Comparison of ENCODE assay signal across 12 cellular contexts in genomic region chr22:50656122-50657070, GRCh38. TPM values are rescaled to one million over a fixed set of nuclear protein-coding genes. Genes with fewer than 3 reads are reported as not detected.
DNase-seq lines count a peak whose midpoint lies in the region; ATAC-seq, FAIRE-seq and TF ChIP-seq lines count a peak whose summit lies in the region.
"Had no signal": no experiment of that assay in that cellular context is flagged by ENCODE, and none has a peak within 500 bp of the region (broad histone marks: within the 10 kb centered on the region; RNA-seq: fewer than 3 reads in every experiment).

No MANE protein-coding gene starts in this region.

- ATAC-seq in SK-N-SH treated with all-trans-retinoic acid at 6 μM for 48 hours (peak; percentile 77), pancreas (peak in 3 of 4 donors; percentile 14 to 57 (median 34)), HG03342 (IDR thresholded peaks at IDR 0.05; ENCODE audit: unreplicated experiment) (no peak)
- ATAC-seq: naive thymus-derived CD4-positive, alpha-beta T cell had no signal

- 44 to 56% methylated on average over 23 of the region's 23 CpGs for WGBS in pancreas, 2 donors

- no peaks in the 10 kb centered on the region for H3K9me3 ChIP-seq in pancreas

- H3K4me1 ChIP-seq in pancreas, result no peaks in the 10 kb centered on the region

- DNase-seq in Daoy (ENCODE audit: low read depth) (peak; percentile 81), glomerular visceral epithelial cell (ENCODE audit: extremely low spot score) (peak; percentile 47), pancreas (no peak), T1000 (lab: John Stamatoyannopoulos, UW) (no peak), ecto neural progenitor cell (ENCODE audit: low spot score) (no peak), OCI-M1 (lab: John Stamatoyannopoulos, UW) (no peak)
- DNase-seq: activated CD8-positive, alpha-beta memory T cell treated with anti-CD3 and anti-CD28 coated beads, Interleukin-2, amount 50 U/mL, for 4 hours; dorsolateral prefrontal cortex; naive thymus-derived CD4-positive, alpha-beta T cell had no signal

- no peak overlapping the region for H3K4me3 ChIP-seq in pancreas
- H3K4me3 ChIP-seq: dorsolateral prefrontal cortex had no signal

- FAIRE-seq in pancreas (lab: Jason Lieb, UNC), result no peak

- no peaks in the 10 kb centered on the region for H3K36me3 ChIP-seq in pancreas

- intact Hi-C loops in pancreas (cut with DNase I), result no loop called here

- H3K27ac ChIP-seq in pancreas, result no peak overlapping the region
- H3K27ac ChIP-seq: dorsolateral prefrontal cortex had no signal

- no peak for TF ChIP-seq CTCF in pancreas (IDR thresholded peaks at IDR 0.05)

- peaks cover 0 to 5% (median 2%) of the 10 kb centered on the region in 4 donors for H3K27me3 ChIP-seq in pancreas

TF ChIP-seq in SK-N-SH treated with all-trans-retinoic acid at 6 μM for 48 hours, 23 proteins besides CTCF, POLR2A, EP300 and RAD21:
- TF ChIP-seq CSRNP3 (CRISPR knock-in tag; IDR thresholded peaks at IDR 0.05) (no peak), CSDC2 (CRISPR knock-in tag; IDR thresholded peaks at IDR 0.05) (no peak), ISL1 (CRISPR knock-in tag; IDR thresholded peaks at IDR 0.05) (no peak), ZNF565 (CRISPR knock-in tag; conservative IDR thresholded peaks at IDR 0.05; ENCODE audit: low read depth) (no peak), ZFP30 (CRISPR knock-in tag; IDR thresholded peaks at IDR 0.05) (no peak), RARB (CRISPR knock-in tag; IDR thresholded peaks at IDR 0.05) (no peak), OSR1 (CRISPR knock-in tag; IDR thresholded peaks at IDR 0.05) (no peak), ZNF8 (CRISPR knock-in tag; IDR thresholded peaks at IDR 0.05) (no peak), PPARA (CRISPR knock-in tag; IDR thresholded peaks at IDR 0.05; ENCODE audit: borderline replicate concordance) (no peak), TOX (CRISPR knock-in tag; IDR thresholded peaks at IDR 0.05; ENCODE audit: borderline replicate concordance) (no peak), ZNF70 (CRISPR knock-in tag; IDR thresholded peaks at IDR 0.05) (no peak), TSHZ2 (CRISPR knock-in tag; IDR thresholded peaks at IDR 0.05) (no peak), PATZ1 (CRISPR knock-in tag; IDR thresholded peaks at IDR 0.05; ENCODE audit: borderline replicate concordance) (no peak), ESRRG (CRISPR knock-in tag; IDR thresholded peaks at IDR 0.05) (no peak), ZFP3 (CRISPR knock-in tag; IDR thresholded peaks at IDR 0.05) (no peak)

RNA-seq across cellular contexts. Expression of gene SHANK3, which starts 16.2 kb away (rescaled TPM):
- total RNA-seq in Daoy (2014; rRNA removed; shearing (Covaris generic)), result 0.33 and 0.46 TPM in 2 replicates
- 1 to 10 TPM; 2.7 to 6.1 (median 3.7) TPM for total RNA-seq in pancreas
- 10 to 100 TPM; 18.7 to 18.9 TPM for polyA plus RNA-seq in pancreas
- polyA plus RNA-seq: CD14-positive monocyte; naive thymus-derived CD4-positive, alpha-beta T cell had no signal

RNA-seq across cellular contexts. Expression of gene ARSA, which starts 28.4 kb away (rescaled TPM):
- total RNA-seq in Daoy (2014; rRNA removed; shearing (Covaris generic)), result 12.5 and 16.0 TPM in 2 replicates
- total RNA-seq in pancreas, result 10 to 100 TPM; 21.9 to 36.2 (median 27.2) TPM
- 100 to 1,000 TPM in 1 of 2 donors, 10 to 100 TPM in 1; 87.1 to 119 TPM for polyA plus RNA-seq in pancreas

RNA-seq across cellular contexts. Expression of gene MAPK8IP2, which starts 55.8 kb away (rescaled TPM):
- total RNA-seq in Daoy (2014; rRNA removed; shearing (Covaris generic)), result 3.7 and 4.4 TPM in 2 replicates
- 1 to 10 TPM; 1.4 to 3.0 (median 2.3) TPM for total RNA-seq in pancreas
- 10 to 100 TPM in 1 of 2 donors, 1 to 10 TPM in 1; 3.3 to 10.0 TPM for polyA plus RNA-seq in pancreas
- polyA plus RNA-seq: CD14-positive monocyte; naive thymus-derived CD4-positive, alpha-beta T cell had no signal

Comparison
In these comparisons a context has a peak if more than half of its experiments do, and no peak if none do; other contexts are left out.
1. DNase-seq: peak in Daoy (single experiment) and glomerular visceral epithelial cell (single experiment); none in pancreas (0 of 6), T1000 (single experiment), ecto neural progenitor cell (single experiment) and OCI-M1 (single experiment).